Comparison of ENCODE assay signal across 17 cellular contexts in genomic region chr1:192543445-192543844, GRCh38. TPM values are rescaled to one million over a fixed set of nuclear protein-coding genes. Genes with fewer than 3 reads are reported as not detected.
DNase-seq lines count a peak whose midpoint lies in the region; ATAC-seq, FAIRE-seq and TF ChIP-seq lines count a peak whose summit lies in the region.
"Had no signal": no experiment of that assay in that cellular context is flagged by ENCODE, and none has a peak within 500 bp of the region (broad histone marks: within the 10 kb centered on the region; RNA-seq: fewer than 3 reads in every experiment).

No MANE protein-coding gene starts in this region.

- BruUV-seq in IMR-90 (replicated peaks; lab: Mats Ljungman, UMichigan) (no TSS peak), OCI-LY7 (replicated peaks; lab: Mats Ljungman, UMichigan) (no TSS peak)

- peak overlapping the region; percentile 69; the same call in 1 of the 2 replicates for H2BK20ac ChIP-seq in IMR-90 (ENCODE audit: low read depth, low read length)

- H3F3A ChIP-seq in neural progenitor cell (ENCODE audit: low read depth) = no peaks in the 10 kb centered on the region

- no peak for TF ChIP-seq CTCF in IMR-90 (conservative IDR thresholded peaks at IDR 0.05; ENCODE audit: low read depth, low read length)
- TF ChIP-seq CTCF in neural progenitor cell (IDR thresholded peaks at IDR 0.05) = no peak
- TF ChIP-seq CTCF in CD8-positive, alpha-beta T cell (IDR thresholded peaks at IDR 0.05) = no peak
- TF ChIP-seq CTCF in OCI-LY7 (conservative IDR thresholded peaks at IDR 0.05; ENCODE audit: low read length) = no peak

- no peak overlapping the region for H3K23ac ChIP-seq in IMR-90 (ENCODE audit: low read depth, low read length)

- H3K4me2 ChIP-seq in IMR-90 (ENCODE audit: low read depth, low read length) = no peak overlapping the region
- no peak overlapping the region for H3K4me2 ChIP-seq in neural progenitor cell
- no peak overlapping the region for H3K4me2 ChIP-seq in OCI-LY7 (ENCODE audit: low read length)
- H3K4me2 ChIP-seq: SK-N-SH had no signal

- intact Hi-C loops in IMR-90 (cut with micrococcal nuclease) = no loop called here
- intact Hi-C loops in dendritic cell treated with granulocyte-macrophage colony-stimulating factor and Interleukin-4, amounts not matched to agents 40 ng/mL and 50 ng/mL, for 4 days (cut with micrococcal nuclease) = no loop called here
- intact Hi-C loops in CD8-positive, alpha-beta T cell (cut with DNase I, micrococcal nuclease) = loop anchor here in 1 of 2 experiments (2.0 to 5.0 kb wide), 2 partner anchors 29 to 64 kb away; no protein-coding TSS in a partner anchor
- intact Hi-C loops in OCI-LY7 (cut with micrococcal nuclease; ENCODE audit: unreplicated experiment) = no loop called here

- dilution Hi-C loops in IMR-90 (cut with HindIII; ENCODE audit: low sequenced_read_pairs, unreplicated experiment) = no loop called here

- FAIRE-seq in H54 (lab: Jason Lieb, UNC) = no peak

- H3K79me1 ChIP-seq in IMR-90 (ENCODE audit: low read depth in 1 of 2, low read length in 2 of 2) = no peaks in the 10 kb centered on the region

- no peaks in the 10 kb centered on the region for H3K36me3 Mint-ChIP-seq in CD4-positive, CD25-positive, alpha-beta regulatory T cell
- no peaks in the 10 kb centered on the region for H3K36me3 Mint-ChIP-seq in dendritic cell treated with granulocyte-macrophage colony-stimulating factor and Interleukin-4, amounts not matched to agents 40 ng/mL and 50 ng/mL, for 4 days (ENCODE audit: low read depth)
- H3K36me3 Mint-ChIP-seq in neural progenitor cell = no peaks in the 10 kb centered on the region
- H3K36me3 Mint-ChIP-seq in CD8-positive, alpha-beta T cell = no peaks in the 10 kb centered on the region

- peak overlapping the region; percentile 1; the same call in 1 of the 3 replicates for H2BK15ac ChIP-seq in IMR-90 (ENCODE audit: low read depth, low read length)

- no peak for DNase-seq in CD4-positive, CD25-positive, alpha-beta regulatory T cell
- DNase-seq in IMR-90 = no peak
- no peak for DNase-seq in neural progenitor cell (ENCODE audit: low spot score)
- no peak for DNase-seq in CD8-positive, alpha-beta T cell
- DNase-seq in H54 (ENCODE audit: insufficient read length, low spot score) = no peak
- DNase-seq in OCI-LY7 (ENCODE audit: low spot score) = no peak
- DNase-seq: BE2C, DMS 273 treated with DMSO at 0.1 percent for 48 hours, NCI-H1436 treated with DMSO at 0.1 percent for 48 hours, NCI-H2107, NCI-H345, NCI-H526 treated with DMSO at 0.1 percent for 48 hours, Right ventricle myocardium superior, SK-N-SH had no signal

- no peaks in the 10 kb centered on the region for H3K9me2 ChIP-seq in OCI-LY7 (ENCODE audit: insufficient read depth, low read length)
- H3K9me2 ChIP-seq: SK-N-SH had no signal

- H3K14ac ChIP-seq in IMR-90 (replicated peaks; ENCODE audit: low read depth, low read length) = 0 out of 2 replicates have a peak overlapping the region, but pooled peaks have one; percentile 13

- H3K4ac ChIP-seq in IMR-90 (ENCODE audit: low read depth, low read length) = no peak overlapping the region

- no CpG with 5 or more reads among the region's 5 CpGs for whole genome bisulfite sequencing in IMR-90 (ENCODE audit: extremely low coverage in 2 of 2, insufficient read length in 1 of 2), 2 experiments

- peak overlapping the region; percentile 38 for H2BK120ac ChIP-seq in IMR-90 (ENCODE audit: low read depth, low read length)

- no peak overlapping the region for H3K4me3 Mint-ChIP-seq in CD4-positive, CD25-positive, alpha-beta regulatory T cell
- H3K4me3 Mint-ChIP-seq in dendritic cell treated with granulocyte-macrophage colony-stimulating factor and Interleukin-4, amounts not matched to agents 40 ng/mL and 50 ng/mL, for 4 days = no peak overlapping the region
- H3K4me3 Mint-ChIP-seq in neural progenitor cell = no peak overlapping the region
- H3K4me3 Mint-ChIP-seq in CD8-positive, alpha-beta T cell = no peak overlapping the region

- no peak overlapping the region for H3K27ac ChIP-seq in CD4-positive, CD25-positive, alpha-beta regulatory T cell (ENCODE audit: insufficient read depth, low read length, poor library complexity, severe bottlenecking)
- no peak overlapping the region for H3K27ac ChIP-seq in IMR-90 (ENCODE audit: insufficient read depth, low read length)
- H3K27ac ChIP-seq in neural progenitor cell = no peak overlapping the region
- no peak overlapping the region for H3K27ac ChIP-seq in CD8-positive, alpha-beta T cell (ENCODE audit: low read depth, low read length)
- no peak overlapping the region for H3K27ac ChIP-seq in OCI-LY7 (ENCODE audit: low read depth, low read length, poor library complexity, severe bottlenecking)

- no peak overlapping the region for H2AK5ac ChIP-seq in IMR-90 (ENCODE audit: low read depth, low read length)

- H3K27ac Mint-ChIP-seq in CD4-positive, CD25-positive, alpha-beta regulatory T cell = peak overlapping the region in 2 of 3 donors; percentile 7 to 33
- peak overlapping the region; percentile 26 for H3K27ac Mint-ChIP-seq in dendritic cell treated with granulocyte-macrophage colony-stimulating factor and Interleukin-4, amounts not matched to agents 40 ng/mL and 50 ng/mL, for 4 days
- H3K27ac Mint-ChIP-seq in neural progenitor cell = peak overlapping the region; percentile 82
- no peak overlapping the region for H3K27ac Mint-ChIP-seq in CD8-positive, alpha-beta T cell

- H4K5ac ChIP-seq in IMR-90 (ENCODE audit: low read depth, low read length) = no peak overlapping the region

- no peaks in the 10 kb centered on the region for H3K9me3 ChIP-seq in CD4-positive, CD25-positive, alpha-beta regulatory T cell (ENCODE audit: control insufficient read depth in 2 of 2, low read length in 2 of 2)
- H3K9me3 ChIP-seq in IMR-90 (ENCODE audit: control insufficient read depth, insufficient read depth, low read length) (no peaks in the 10 kb centered on the region), neural progenitor cell (ENCODE audit: low read depth) (no peaks in the 10 kb centered on the region), OCI-LY7 (ENCODE audit: low read length) (no peaks in the 10 kb centered on the region)
- H3K9me3 ChIP-seq in CD8-positive, alpha-beta T cell (ENCODE audit: low read length) = no peaks in the 10 kb centered on the region
- H3K9me3 ChIP-seq: BE2C, SK-N-SH had no signal

- no peaks in the 10 kb centered on the region for H3K79me2 ChIP-seq in neural progenitor cell (ENCODE audit: low read depth)
- H3K79me2 ChIP-seq in OCI-LY7 (ENCODE audit: insufficient read depth, low read depth, low read length) = no peaks in the 10 kb centered on the region

- TF ChIP-seq POLR2A in IMR-90 (IDR thresholded peaks at IDR 0.05; ENCODE audit: low read depth, low read length) = no peak
- TF ChIP-seq POLR2A in H54 (IDR thresholded peaks at IDR 0.05; ENCODE audit: low read depth, low read length) = no peak

- H3K4me3 ChIP-seq in CD4-positive, CD25-positive, alpha-beta regulatory T cell (ENCODE audit: low read depth, low read length) = no peak overlapping the region
- H3K4me3 ChIP-seq in IMR-90 (ENCODE audit: insufficient read depth, low read depth, low read length) (no peak overlapping the region), neural progenitor cell (no peak overlapping the region), OCI-LY7 (ENCODE audit: low read depth, low read length, poor library complexity, severe bottlenecking) (no peak overlapping the region)
- H3K4me3 ChIP-seq in CD8-positive, alpha-beta T cell (ENCODE audit: low read depth, low read length) = no peak overlapping the region

- peaks cover 51 to 79% (median 64%) of the 10 kb centered on the region in 4 donors for H3K4me1 Mint-ChIP-seq in CD4-positive, CD25-positive, alpha-beta regulatory T cell
- H3K4me1 Mint-ChIP-seq in dendritic cell treated with granulocyte-macrophage colony-stimulating factor and Interleukin-4, amounts not matched to agents 40 ng/mL and 50 ng/mL, for 4 days (ENCODE audit: low read depth) = peaks cover 24% of the 10 kb centered on the region
- H3K4me1 Mint-ChIP-seq in neural progenitor cell = peaks cover 44% of the 10 kb centered on the region
- peaks cover 35% of the 10 kb centered on the region for H3K4me1 Mint-ChIP-seq in CD8-positive, alpha-beta T cell (ENCODE audit: low read depth)

- H4K20me1 ChIP-seq in IMR-90 (ENCODE audit: insufficient read depth, low read length) = no peaks in the 10 kb centered on the region
- no peaks in the 10 kb centered on the region for H4K20me1 ChIP-seq in neural progenitor cell (ENCODE audit: low read depth)
- no peaks in the 10 kb centered on the region for H4K20me1 ChIP-seq in OCI-LY7 (ENCODE audit: insufficient read depth, low read length)

- H2BK5ac ChIP-seq in IMR-90 (ENCODE audit: low read depth, low read length, poor library complexity, severe bottlenecking) = no peak overlapping the region

- no peak for TF ChIP-seq RAD21 in IMR-90 (IDR thresholded peaks at IDR 0.05; ENCODE audit: low read length)

- H3K27me3 ChIP-seq in CD4-positive, CD25-positive, alpha-beta regulatory T cell (ENCODE audit: control insufficient read depth, insufficient read depth, low read length) = no peaks in the 10 kb centered on the region
- no peaks in the 10 kb centered on the region for H3K27me3 ChIP-seq in IMR-90 (ENCODE audit: control insufficient read depth, insufficient read depth, low read length)
- H3K27me3 ChIP-seq in neural progenitor cell = no peaks in the 10 kb centered on the region
- H3K27me3 ChIP-seq in CD8-positive, alpha-beta T cell (ENCODE audit: insufficient read depth, low read length) = no peaks in the 10 kb centered on the region
- H3K27me3 ChIP-seq: BE2C had no signal

- no peaks in the 10 kb centered on the region for H3K9me3 Mint-ChIP-seq in CD4-positive, CD25-positive, alpha-beta regulatory T cell
- H3K9me3 Mint-ChIP-seq in dendritic cell treated with granulocyte-macrophage colony-stimulating factor and Interleukin-4, amounts not matched to agents 40 ng/mL and 50 ng/mL, for 4 days = no peaks in the 10 kb centered on the region
- peaks cover under 1% of the 10 kb centered on the region for H3K9me3 Mint-ChIP-seq in neural progenitor cell
- no peaks in the 10 kb centered on the region for H3K9me3 Mint-ChIP-seq in CD8-positive, alpha-beta T cell

- no peaks in the 10 kb centered on the region for H3K27me3 Mint-ChIP-seq in CD4-positive, CD25-positive, alpha-beta regulatory T cell
- no peaks in the 10 kb centered on the region for H3K27me3 Mint-ChIP-seq in dendritic cell treated with granulocyte-macrophage colony-stimulating factor and Interleukin-4, amounts not matched to agents 40 ng/mL and 50 ng/mL, for 4 days
- no peaks in the 10 kb centered on the region for H3K27me3 Mint-ChIP-seq in neural progenitor cell (ENCODE audit: insufficient read depth, low read depth)
- H3K27me3 Mint-ChIP-seq in CD8-positive, alpha-beta T cell (ENCODE audit: low read depth) = no peaks in the 10 kb centered on the region

- H4K91ac ChIP-seq in IMR-90 (ENCODE audit: insufficient read depth, low read depth, low read length) = peak overlapping the region; percentile 53; the same call in 1 of the 2 replicates

- H3K56ac ChIP-seq in IMR-90 (ENCODE audit: extremely low read depth, insufficient read depth, low read length) = no peak overlapping the region

- H3K9me1 ChIP-seq in IMR-90 (ENCODE audit: insufficient read depth, low read length) = peaks cover 3% of the 10 kb centered on the region

- no peak overlapping the region for H2AFZ ChIP-seq in IMR-90 (replicated peaks; ENCODE audit: low read length, poor library complexity)
- no peak overlapping the region for H2AFZ ChIP-seq in neural progenitor cell (replicated peaks)
- no peak overlapping the region for H2AFZ ChIP-seq in OCI-LY7 (ENCODE audit: low read length)

- no peak overlapping the region for H2AK9ac ChIP-seq in IMR-90 (replicated peaks; ENCODE audit: low read depth, low read length, poor library complexity)

- H4K8ac ChIP-seq in IMR-90 (ENCODE audit: low read depth in 2 of 2, low read length in 2 of 2) = no peak overlapping the region

- in situ Hi-C loops in IMR-90 (cut with MboI; ENCODE audit: low sequenced_read_pairs) = no loop called here

- peak overlapping the region; percentile 76; the same call in 1 of the 2 replicates for H3K18ac ChIP-seq in IMR-90 (ENCODE audit: low read depth, low read length)

- CTCF ChIA-PET in IMR-90 (lab: Yijun Ruan, JAX) (interaction anchor here (0.6 to 0.9 kb wide), 2 partner anchors 220 to 503 kb away, joined by 3 read pairs; no protein-coding TSS in a partner anchor), OCI-LY7 (lab: Charles Lee; ENCODE audit: unreplicated experiment) (no interaction called here)
- CTCF ChIA-PET in CD8-positive, alpha-beta T cell (lab: Charles Lee) = no interaction called here

- H3K36me3 ChIP-seq in CD4-positive, CD25-positive, alpha-beta regulatory T cell (ENCODE audit: control insufficient read depth, insufficient read depth, low read length) = no peaks in the 10 kb centered on the region
- H3K36me3 ChIP-seq in IMR-90 (ENCODE audit: control insufficient read depth, insufficient read depth, low read length) = no peaks in the 10 kb centered on the region
- no peaks in the 10 kb centered on the region for H3K36me3 ChIP-seq in neural progenitor cell
- H3K36me3 ChIP-seq in CD8-positive, alpha-beta T cell (ENCODE audit: insufficient read depth, low read length) = no peaks in the 10 kb centered on the region
- no peaks in the 10 kb centered on the region for H3K36me3 ChIP-seq in OCI-LY7 (ENCODE audit: insufficient read depth, low read length)
- H3K36me3 ChIP-seq: BE2C had no signal

- peaks cover 60% of the 10 kb centered on the region for H3K4me1 ChIP-seq in CD4-positive, CD25-positive, alpha-beta regulatory T cell (ENCODE audit: control insufficient read depth, insufficient read depth, low read length, poor library complexity, severe bottlenecking)
- peaks cover 11% of the 10 kb centered on the region for H3K4me1 ChIP-seq in IMR-90 (ENCODE audit: control insufficient read depth, insufficient read depth, low read length)
- H3K4me1 ChIP-seq in neural progenitor cell = peaks cover 9% of the 10 kb centered on the region
- peaks cover 13% of the 10 kb centered on the region for H3K4me1 ChIP-seq in CD8-positive, alpha-beta T cell (ENCODE audit: insufficient read depth, low read length)
- H3K4me1 ChIP-seq in OCI-LY7 (ENCODE audit: insufficient read depth, low read length, poor library complexity, severe bottlenecking) = peaks cover 56% of the 10 kb centered on the region

- H3K9ac ChIP-seq in IMR-90 (ENCODE audit: low read depth, low read length) (no peak overlapping the region), neural progenitor cell (no peak overlapping the region)
- H3K9ac ChIP-seq: SK-N-SH had no signal

- POLR2A ChIA-PET in IMR-90 (lab: Charles Lee; ENCODE audit: unreplicated experiment) = no interaction called here
- POLR2A ChIA-PET in CD8-positive, alpha-beta T cell (lab: Charles Lee) = no interaction called here
- POLR2A ChIA-PET in OCI-LY7 (lab: Charles Lee) = interaction anchor here (0.7 to 5.2 kb wide), 5 partner anchors 15 to 515 kb away, joined by 3 to 29 read pairs (median 4); partner anchors contain the start of genes RO60 and UCHL5

- ATAC-seq in CD4-positive, CD25-positive, alpha-beta regulatory T cell (ENCODE audit: low read depth in 2 of 2) = no peak
- no peak for ATAC-seq in IMR-90 (ENCODE audit: low read depth)
- ATAC-seq in CD8-positive, alpha-beta T cell = no peak
- ATAC-seq: Panc1 had no signal

RNA-seq across cellular contexts. Expression of gene RGS1, which starts 32.1 kb away (rescaled TPM):
- 2,600 TPM for total RNA-seq in CD4-positive, CD25-positive, alpha-beta regulatory T cell
- polyA plus RNA-seq in CD4-positive, CD25-positive, alpha-beta regulatory T cell = 100 to 1,000 TPM; 118 to 294 (median 158) TPM
- total RNA-seq in IMR-90 (2012; rRNA removed) = not detected in 2 replicates
- not detected in 2 replicates for polyA plus RNA-seq in IMR-90 (2012; rRNA removed)
- polyA plus RNA-seq in IMR-90 (2012; cell fraction: cytosol; rRNA removed) = not detected in 2 replicates
- polyA plus RNA-seq in IMR-90 (2012; cell fraction: nucleus; rRNA removed; ENCODE audit: low replicate concordance) = not detected in 2 replicates
- total RNA-seq in neural progenitor cell (ENCODE audit: low replicate concordance) = not detected in 2 replicates
- 100 to 1,000 TPM; 366 to 383 TPM for total RNA-seq in CD8-positive, alpha-beta T cell
- total RNA-seq in OCI-LY7 (2014; rRNA removed; shearing (Covaris generic)) = 0.79 and 0.85 TPM in 2 replicates
- total RNA-seq in OCI-LY7 (2022) = 0.37 TPM in 1 of 2 replicates, not detected in the other
- total RNA-seq: HT1080 had no signal

Comparison
In these comparisons a context has a peak if more than half of its experiments do, and no peak if none do; other contexts are left out.
1. RNA of gene RGS1, which starts 32.1 kb away (total RNA-seq): 2,600 TPM in CD4-positive, CD25-positive, alpha-beta regulatory T cell (single experiment) and 366 to 383 TPM in CD8-positive, alpha-beta T cell; 0.37 to 0.85 TPM in OCI-LY7, not detected in IMR-90 and not detected in neural progenitor cell; every median in the first group is over 100 times any median in the second.